Comparison of ENCODE assay signal across 30 cellular contexts in the genomic region with DNA sequence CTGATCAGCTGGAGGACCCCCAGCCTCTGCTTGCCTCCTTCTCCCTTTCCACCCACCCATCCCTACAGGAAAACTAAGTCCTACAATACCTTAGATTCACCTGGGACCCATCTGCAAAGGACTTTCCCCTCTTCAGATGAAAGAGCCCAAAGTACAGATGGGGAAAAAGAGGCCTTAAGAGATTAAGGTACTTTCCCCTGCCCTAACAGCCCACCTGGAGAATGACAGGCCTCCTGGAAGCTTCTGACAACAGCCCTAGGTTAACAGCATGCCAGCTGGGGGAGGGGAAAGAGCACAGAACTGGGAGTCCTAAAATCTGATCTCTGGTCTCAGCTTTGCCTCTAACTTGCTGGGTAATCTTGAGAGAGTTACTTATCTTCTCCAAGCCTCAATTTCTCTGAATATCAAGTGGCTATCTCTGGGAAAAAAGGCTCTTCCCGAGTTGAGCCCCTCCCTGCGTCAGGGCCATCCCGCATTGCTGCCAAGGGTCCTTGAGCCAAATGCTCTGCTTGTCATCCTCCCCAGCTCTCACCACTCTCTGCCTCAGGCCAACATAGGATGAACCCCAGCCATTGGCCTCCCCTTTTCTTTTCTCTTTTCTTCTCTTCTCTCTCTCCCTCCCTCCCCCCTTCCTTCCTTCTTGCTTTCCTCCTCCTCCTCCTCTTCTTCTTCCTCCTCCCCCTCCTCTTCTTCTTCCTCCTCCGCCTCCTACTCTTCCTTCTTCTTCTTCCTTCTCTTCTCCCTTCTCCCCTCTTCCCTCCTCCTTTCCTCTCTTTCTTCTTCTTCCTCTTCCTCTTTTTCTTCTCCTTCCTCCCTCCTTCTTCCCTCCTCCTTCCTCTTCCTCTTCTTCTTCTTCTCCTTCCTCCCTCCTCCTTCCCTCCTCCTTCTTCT. TPM values are rescaled to one million over a fixed set of nuclear protein-coding genes. Genes with fewer than 3 reads are reported as not detected.
DNase-seq lines count a peak whose midpoint lies in the region; ATAC-seq, FAIRE-seq and TF ChIP-seq lines count a peak whose summit lies in the region.
"Had no signal": no experiment of that assay in that cellular context is flagged by ENCODE, and none has a peak within 500 bp of the region (broad histone marks: within the 10 kb centered on the region; RNA-seq: fewer than 3 reads in every experiment).

No MANE protein-coding gene starts in this region.

- CTCF ChIA-PET in K562 (lab: Yijun Ruan, JAX; ENCODE audit: low intra/inter-chr PET ratio) = no interaction called here

- H3K9me3 Mint-ChIP-seq in mesothelial cell of epicardium = no peaks in the 10 kb centered on the region
- H3K9me3 Mint-ChIP-seq: activated T-cell treated with anti-CD3 and anti-CD28 coated beads, Interleukin-2, amount 50 U/mL, for 4 hours had no signal

- in situ Hi-C loops in K562 (cut with MboI) = no loop called here

- H3K27me3 ChIP-seq in HUES48 (ENCODE audit: control insufficient read depth, insufficient read depth, low read length) (peaks cover 59% of the 10 kb centered on the region), K562 (ENCODE audit: control insufficient read depth in 2 of 2, insufficient read depth in 2 of 2, low read length in 2 of 2) (no peaks in the 10 kb centered on the region)
- H3K27me3 ChIP-seq: cardiac muscle cell, colonic mucosa, thyroid gland had no signal

- no peaks in the 10 kb centered on the region for H3K36me3 Mint-ChIP-seq in mesothelial cell of epicardium
- H3K36me3 Mint-ChIP-seq: activated CD8-positive, alpha-beta memory T cell treated with anti-CD3 and anti-CD28 coated beads, Interleukin-2, amount 10 ng/mL, durations not matched to agents 7 days and 5 days had no signal

- no TSS peak for BruUV-seq in K562 (replicated peaks; lab: Mats Ljungman, UMichigan)

- no peak for TF ChIP-seq RAD21 in K562 (CRISPR knock-in tag; conservative IDR thresholded peaks at IDR 0.05 in 1 of 2, IDR thresholded peaks at IDR 0.05 in 1 of 2)

- TF ChIP-seq CTCF in K562 (IDR thresholded peaks at IDR 0.05 in 2 of 3, conservative IDR thresholded peaks at IDR 0.05 in 1 of 3; ENCODE audit: insufficient read depth in 2 of 3, low read depth in 1 of 3, low read length in 3 of 3) (no peak), mesothelial cell of epicardium (IDR thresholded peaks at IDR 0.05; ENCODE audit: unreplicated experiment) (no peak)

- H3K27ac ChIP-seq in HUES48 (ENCODE audit: low read depth, low read length) (peak overlapping the region; percentile 22), K562 (ENCODE audit: extremely low read depth, low read depth, low read length) (no peak overlapping the region)
- H3K27ac ChIP-seq: cardiac muscle cell, colonic mucosa, left ventricle myocardium inferior, prostate gland, SJSA1, thyroid gland had no signal

- FAIRE-seq in K562 (lab: Jason Lieb, UNC) = no peak
- FAIRE-seq: astrocyte, GM12892, keratinocyte had no signal

- H3K9me3 ChIP-seq in HUES48 (ENCODE audit: control insufficient read depth, insufficient read depth, low read length) = no peaks in the 10 kb centered on the region
- H3K9me3 ChIP-seq in K562 (replicated peaks; ENCODE audit: control insufficient read depth, insufficient read depth, low read depth, low read length) = no peaks in the 10 kb centered on the region
- H3K9me3 ChIP-seq: colonic mucosa, left ventricle myocardium inferior, prostate gland, thyroid gland had no signal

- H2AFZ ChIP-seq in K562 (ENCODE audit: low read depth, low read length) = no peak overlapping the region

- H3K4me2 ChIP-seq in K562 (ENCODE audit: insufficient read depth, low read length) = peak overlapping the region; percentile 4; the same call in 1 of the 2 replicates

- no peaks in the 10 kb centered on the region for H4K20me1 ChIP-seq in K562 (replicated peaks; ENCODE audit: control insufficient read depth, insufficient read depth, low read length)

- peak overlapping the region; percentile 27 for H3K4me3 Mint-ChIP-seq in mesothelial cell of epicardium
- H3K4me3 Mint-ChIP-seq: activated CD8-positive, alpha-beta memory T cell treated with anti-CD3 and anti-CD28 coated beads, Interleukin-2, amount 10 ng/mL, durations not matched to agents 7 days and 5 days; activated T-cell treated with anti-CD3 and anti-CD28 coated beads, Interleukin-2, amount 50 U/mL, for 4 hours; B cell; CD4-positive, alpha-beta memory T cell had no signal

- TF ChIP-seq EP300 in K562 (IDR thresholded peaks at IDR 0.05; ENCODE audit: low read length) = no peak

- H3K4me3 ChIP-seq in HUES48 (ENCODE audit: low read depth, low read length) = 0 out of 2 replicates have a peak overlapping the region, but pooled peaks have one; percentile 63
- no peak overlapping the region for H3K4me3 ChIP-seq in K562
- H3K4me3 ChIP-seq: cardiac muscle cell, colonic mucosa, left ventricle myocardium inferior, prostate gland, SJSA1, thyroid gland had no signal

- no peaks in the 10 kb centered on the region for H3K9me1 ChIP-seq in K562 (ENCODE audit: control insufficient read depth, insufficient read depth, low read length)

- no peak overlapping the region for H3K9ac ChIP-seq in HUES48 (ENCODE audit: low read depth, low read length)
- peak overlapping the region in 1 of 2 experiments; percentile 74; a peak in 1 of 4 replicates for H3K9ac ChIP-seq in K562 (ENCODE audit: insufficient read depth in 1 of 2, low read depth in 2 of 2, low read length in 2 of 2)

- POLR2A ChIA-PET in K562 (lab: Yijun Ruan, JAX) = interaction anchor here (0.5 to 1.6 kb wide), 4 partner anchors 11 to 732 kb away, joined by 3 to 6 read pairs (median 4); no protein-coding TSS in a partner anchor

- ATAC-seq in K562 = no peak
- ATAC-seq: activated CD8-positive, alpha-beta memory T cell treated with anti-CD3 and anti-CD28 coated beads, Interleukin-2, amount 10 ng/mL, durations not matched to agents 7 days and 5 days; activated T-cell treated with anti-CD3 and anti-CD28 coated beads, Interleukin-2, amount 50 U/mL, for 4 hours; sciatic nerve had no signal

- H3K36me3 ChIP-seq in HUES48 (ENCODE audit: control insufficient read depth, insufficient read depth, low read length) (no peaks in the 10 kb centered on the region), K562 (ENCODE audit: control insufficient read depth, insufficient read depth, low read length) (no peaks in the 10 kb centered on the region)
- H3K36me3 ChIP-seq: cardiac muscle cell, colonic mucosa, left ventricle myocardium inferior, prostate gland, SJSA1, thyroid gland had no signal

- no peaks in the 10 kb centered on the region for H3K79me2 ChIP-seq in K562 (ENCODE audit: control insufficient read depth, insufficient read depth, low read length)

- peak; percentile 23 for DNase-seq in ELF-1 (ENCODE audit: low read depth, low spot score)
- no peak for DNase-seq in K562 (ENCODE audit: extremely low read depth in 1 of 4, low spot score in 3 of 4)
- DNase-seq in mesothelial cell of epicardium (ENCODE audit: low spot score in 2 of 2, unreplicated experiment in 2 of 2) = no peak
- no peak for DNase-seq in COR-L47 (lab: John Stamatoyannopoulos, UW)
- DNase-seq in stimulated activated CD4-positive, alpha-beta T cell treated with anti-CD3 and anti-CD28 coated beads, Interleukin-12 subunit alpha, Interleukin-12 subunit beta, amount 100 ng/mL, for 4 hours = no peak
- no peak for DNase-seq in foreskin melanocyte
- no peak for DNase-seq in UCSD-AML1 (lab: John Stamatoyannopoulos, UW; ENCODE audit: unreplicated experiment)
- DNase-seq: activated CD4-positive, CD25-positive, alpha-beta regulatory T cell; activated CD8-positive, alpha-beta memory T cell treated with anti-CD3 and anti-CD28 coated beads, Interleukin-2, amount 10 ng/mL, durations not matched to agents 7 days and 5 days; activated T-cell treated with anti-CD3 and anti-CD28 coated beads, Interleukin-2, amount 50 U/mL, for 4 hours; CD4-positive, alpha-beta memory T cell; colonic mucosa; DMS 273 treated with DMSO at 0.1 percent for 48 hours; effector CD4-positive, alpha-beta T cell; EL; left ventricle myocardium inferior; NCI-H1105 treated with DMSO at 0.1 percent for 48 hours; NCI-H2029; nucleus accumbens; stimulated activated CD4-positive, alpha-beta T cell treated with anti-CD3 and anti-CD28 coated beads, Interleukin-4, amount 100 ng/mL, for 24 hours; thyroid gland had no signal

- peak overlapping the region; percentile 40 for H3K27ac Mint-ChIP-seq in mesothelial cell of epicardium
- H3K27ac Mint-ChIP-seq: activated CD8-positive, alpha-beta memory T cell treated with anti-CD3 and anti-CD28 coated beads, Interleukin-2, amount 10 ng/mL, durations not matched to agents 7 days and 5 days; B cell had no signal

- H3K4me1 Mint-ChIP-seq in mesothelial cell of epicardium = peaks cover 64% of the 10 kb centered on the region
- H3K4me1 Mint-ChIP-seq: activated CD8-positive, alpha-beta memory T cell treated with anti-CD3 and anti-CD28 coated beads, Interleukin-2, amount 10 ng/mL, durations not matched to agents 7 days and 5 days had no signal

- WGBS in K562 (ENCODE audit: insufficient coverage, low coverage, missing lambda C conversion rate) = 28% methylated on average over 4 of the region's 4 CpGs

- intact Hi-C loops in K562 (cut with micrococcal nuclease) = no loop called here

- H3K27me3 Mint-ChIP-seq in mesothelial cell of epicardium (ENCODE audit: low read depth) = peaks cover 7% of the 10 kb centered on the region

- H3K4me1 ChIP-seq in HUES48 (ENCODE audit: control insufficient read depth, insufficient read depth, low read length) = peaks cover 47% of the 10 kb centered on the region
- peaks cover 47 to 55% of the 10 kb centered on the region in 2 experiments for H3K4me1 ChIP-seq in K562 (replicated peaks in 1 of 2; ENCODE audit: control insufficient read depth in 2 of 2, insufficient read depth in 2 of 2, low read length in 2 of 2)
- H3K4me1 ChIP-seq: colonic mucosa, left ventricle myocardium inferior, SJSA1, thyroid gland had no signal

- no peak for TF ChIP-seq POLR2A in K562 (conservative IDR thresholded peaks at IDR 0.05)

RNA-seq across cellular contexts. Expression of a gene that starts 22.5 kb away (rescaled TPM):
- 4.1 and 13.9 TPM in 2 replicates for total RNA-seq in K562 (2011; cell fraction: chromatin; rRNA removed; ENCODE audit: low replicate concordance)
- total RNA-seq in K562 (2011; cell fraction: nucleolus; rRNA removed) = 7.8 and 13.2 TPM in 2 replicates
- total RNA-seq in K562 (2011; cell fraction: nucleoplasm; rRNA removed) = 7.0 and 11.1 TPM in 2 replicates
- total RNA-seq in K562 (2014; rRNA removed) (2.2 TPM in 2 replicates), K562 (2014; rRNA removed; fragmentation: Illumina TruSeq; extraction: Trizol) (1.6 and 2.0 TPM in 2 replicates), K562 (2015; rRNA removed; fragmentation: Illumina TruSeq; extraction: Trizol) (1.1 TPM in 2 replicates), K562 (2021) (6.9 and 7.9 TPM in 2 replicates), mesothelial cell of epicardium (15.9 to 17.6 TPM (median 16.0 TPM) in 3 replicates)
- polyA plus RNA-seq in K562 (2011; rRNA removed) (5.2 and 5.5 TPM in 2 replicates), K562 (2014; fragmentation: Illumina TruSeq; extraction: Trizol) (2.9 and 4.1 TPM in 2 replicates), K562 (2014; fragmentation: Nextera tagmentation; extraction: Ambion mirVana) (under 1 TPM; 0.11 TPM), K562 (2014; rRNA removed) (4.6 and 4.7 TPM in 2 replicates)
- 4.0 and 12.5 TPM in 2 replicates for polyA plus RNA-seq in K562 (2011; cell fraction: cytosol; rRNA removed)
- polyA plus RNA-seq in K562 (2011; cell fraction: nucleus; rRNA removed) = 9.0 and 21.6 TPM in 2 replicates
- polyA plus RNA-seq in K562 (2012) = 9.4 and 10.4 TPM in 2 replicates
- polyA minus RNA-seq in K562 (2011; rRNA and poly(A)+ RNA removed) = 3.1 and 4.7 TPM in 2 replicates
- polyA minus RNA-seq in K562 (2011; cell fraction: cytosol; rRNA and poly(A)+ RNA removed) = 4.2 and 7.2 TPM in 2 replicates
- 7.6 and 8.6 TPM in 2 replicates for polyA minus RNA-seq in K562 (2011; cell fraction: nucleus; rRNA and poly(A)+ RNA removed)
- total RNA-seq: B cell; CD4-positive, alpha-beta memory T cell; SJSA1 had no signal
- polyA plus RNA-seq: CD4-positive, alpha-beta memory T cell had no signal

RNA-seq across cellular contexts. Expression of a gene that starts 22.6 kb away (rescaled TPM):
- 7.1 and 12.2 TPM in 2 replicates for total RNA-seq in K562 (2011; cell fraction: chromatin; rRNA removed; ENCODE audit: low replicate concordance)
- total RNA-seq in K562 (2011; cell fraction: nucleolus; rRNA removed) = 3.4 and 3.7 TPM in 2 replicates
- 4.2 and 9.5 TPM in 2 replicates for total RNA-seq in K562 (2011; cell fraction: nucleoplasm; rRNA removed)
- 2.1 and 2.8 TPM in 2 replicates for total RNA-seq in K562 (2014; rRNA removed)
- total RNA-seq in K562 (2014; rRNA removed; fragmentation: Illumina TruSeq; extraction: Trizol) = 1.5 and 2.3 TPM in 2 replicates
- total RNA-seq in K562 (2015; rRNA removed; fragmentation: Illumina TruSeq; extraction: Trizol) = 1.4 and 1.5 TPM in 2 replicates
- total RNA-seq in K562 (2021) = 15.9 and 17.4 TPM in 2 replicates
- 2.3 and 5.0 TPM in 2 replicates for polyA plus RNA-seq in K562 (2011; rRNA removed)
- 2.4 and 4.0 TPM in 2 replicates for polyA plus RNA-seq in K562 (2011; cell fraction: cytosol; rRNA removed)
- polyA plus RNA-seq in K562 (2011; cell fraction: nucleus; rRNA removed) = 7.3 and 11.1 TPM in 2 replicates
- polyA plus RNA-seq in K562 (2012) = 21.1 and 27.4 TPM in 2 replicates
- polyA plus RNA-seq in K562 (2014; fragmentation: Illumina TruSeq; extraction: Trizol) = 19.1 and 22.3 TPM in 2 replicates
- under 1 TPM; 0.77 to 0.88 TPM for polyA plus RNA-seq in K562 (2014; fragmentation: Nextera tagmentation; extraction: Ambion mirVana)
- 6.1 and 6.5 TPM in 2 replicates for polyA plus RNA-seq in K562 (2014; rRNA removed)
- polyA minus RNA-seq in K562 (2011; rRNA and poly(A)+ RNA removed) = 1.8 and 2.7 TPM in 2 replicates
- 5.8 and 6.6 TPM in 2 replicates for polyA minus RNA-seq in K562 (2011; cell fraction: cytosol; rRNA and poly(A)+ RNA removed)
- 1.2 and 1.3 TPM in 2 replicates for polyA minus RNA-seq in K562 (2011; cell fraction: nucleus; rRNA and poly(A)+ RNA removed)
- 17.0 to 18.0 TPM (median 17.0 TPM) in 3 replicates for total RNA-seq in mesothelial cell of epicardium

RNA-seq across cellular contexts. Expression of a gene that starts 32.4 kb away (rescaled TPM):
- 69.2 and 220 TPM in 2 replicates for total RNA-seq in K562 (2011; cell fraction: chromatin; rRNA removed; ENCODE audit: low replicate concordance)
- 148 and 158 TPM in 2 replicates for total RNA-seq in K562 (2011; cell fraction: nucleolus; rRNA removed)
- total RNA-seq in K562 (2011; cell fraction: nucleoplasm; rRNA removed) = 96.5 and 102 TPM in 2 replicates
- total RNA-seq in K562 (2014; rRNA removed) (23.2 and 29.9 TPM in 2 replicates), K562 (2014; rRNA removed; fragmentation: Illumina TruSeq; extraction: Trizol) (5.7 and 8.5 TPM in 2 replicates), K562 (2015; rRNA removed; fragmentation: Illumina TruSeq; extraction: Trizol) (11.8 and 13.7 TPM in 2 replicates), K562 (2021) (24.0 and 28.8 TPM in 2 replicates), mesothelial cell of epicardium (49.7 to 50.7 TPM (median 50.7 TPM) in 3 replicates)
- polyA plus RNA-seq in K562 (2011; rRNA removed) (19.3 and 32.0 TPM in 2 replicates), K562 (2014; fragmentation: Illumina TruSeq; extraction: Trizol) (13.6 and 20.9 TPM in 2 replicates), K562 (2014; fragmentation: Nextera tagmentation; extraction: Ambion mirVana) (1 to 10 TPM in 1 of 2 experiments, under 1 TPM in 1; 0.25 to 1.2 TPM), K562 (2014; rRNA removed) (31.9 and 32.9 TPM in 2 replicates)
- polyA plus RNA-seq in K562 (2011; cell fraction: cytosol; rRNA removed) = 25.1 and 31.5 TPM in 2 replicates
- 364 and 377 TPM in 2 replicates for polyA plus RNA-seq in K562 (2011; cell fraction: nucleus; rRNA removed)
- 26.3 and 41.4 TPM in 2 replicates for polyA plus RNA-seq in K562 (2012)
- 10.1 and 10.3 TPM in 2 replicates for polyA minus RNA-seq in K562 (2011; rRNA and poly(A)+ RNA removed)
- 6.3 and 8.0 TPM in 2 replicates for polyA minus RNA-seq in K562 (2011; cell fraction: cytosol; rRNA and poly(A)+ RNA removed)
- polyA minus RNA-seq in K562 (2011; cell fraction: nucleus; rRNA and poly(A)+ RNA removed) = 64.5 and 81.4 TPM in 2 replicates

RNA-seq across cellular contexts. Expression of a gene that starts 42.0 kb away (rescaled TPM):
- total RNA-seq in K562 (2011; cell fraction: chromatin; rRNA removed; ENCODE audit: low replicate concordance) = 1.0 and 1.1 TPM in 2 replicates
- 0.50 and 0.66 TPM in 2 replicates for total RNA-seq in K562 (2011; cell fraction: nucleolus; rRNA removed)
- 1.1 TPM in 2 replicates for total RNA-seq in K562 (2011; cell fraction: nucleoplasm; rRNA removed)
- total RNA-seq in K562 (2014; rRNA removed) (0.37 TPM in 1 of 2 replicates, not detected in the other), K562 (2014; rRNA removed; fragmentation: Illumina TruSeq; extraction: Trizol) (0.22 and 0.40 TPM in 2 replicates), K562 (2015; rRNA removed; fragmentation: Illumina TruSeq; extraction: Trizol) (0.47 and 0.64 TPM in 2 replicates), K562 (2021) (0.73 and 1.0 TPM in 2 replicates), mesothelial cell of epicardium (0.16 TPM in 1 of 3 replicates, not detected in the others)
- polyA plus RNA-seq in K562 (2011; rRNA removed) (0.59 and 0.72 TPM in 2 replicates), K562 (2014; fragmentation: Illumina TruSeq; extraction: Trizol) (1.4 and 1.9 TPM in 2 replicates), K562 (2014; fragmentation: Nextera tagmentation; extraction: Ambion mirVana) (under 1 TPM; 0.39 TPM), K562 (2014; rRNA removed) (0.53 and 1.4 TPM in 2 replicates)
- 0.88 and 0.94 TPM in 2 replicates for polyA plus RNA-seq in K562 (2011; cell fraction: cytosol; rRNA removed)
- 1.5 and 2.2 TPM in 2 replicates for polyA plus RNA-seq in K562 (2011; cell fraction: nucleus; rRNA removed)
- 1.5 and 2.6 TPM in 2 replicates for polyA plus RNA-seq in K562 (2012)
- 0.30 and 0.42 TPM in 2 replicates for polyA minus RNA-seq in K562 (2011; rRNA and poly(A)+ RNA removed)
- polyA minus RNA-seq in K562 (2011; cell fraction: cytosol; rRNA and poly(A)+ RNA removed) = not detected in 2 replicates
- polyA minus RNA-seq in K562 (2011; cell fraction: nucleus; rRNA and poly(A)+ RNA removed) = 0.27 and 0.44 TPM in 2 replicates
- total RNA-seq: cardiac muscle cell, SJSA1 had no signal
- polyA plus RNA-seq: CD4-positive, alpha-beta memory T cell had no signal

RNA-seq across cellular contexts. Expression of a gene that starts 42.1 kb away (rescaled TPM):
- total RNA-seq in K562 (2011; cell fraction: chromatin; rRNA removed; ENCODE audit: low replicate concordance) = 25.1 and 49.5 TPM in 2 replicates
- 40.0 and 45.0 TPM in 2 replicates for total RNA-seq in K562 (2011; cell fraction: nucleolus; rRNA removed)
- 37.7 and 40.2 TPM in 2 replicates for total RNA-seq in K562 (2011; cell fraction: nucleoplasm; rRNA removed)
- 68.6 and 83.9 TPM in 2 replicates for total RNA-seq in K562 (2014; rRNA removed)
- 46.9 and 50.2 TPM in 2 replicates for total RNA-seq in K562 (2014; rRNA removed; fragmentation: Illumina TruSeq; extraction: Trizol)
- total RNA-seq in K562 (2015; rRNA removed; fragmentation: Illumina TruSeq; extraction: Trizol) = 52.3 and 53.1 TPM in 2 replicates
- 71.2 and 82.9 TPM in 2 replicates for total RNA-seq in K562 (2021)
- polyA plus RNA-seq in K562 (2011; rRNA removed) = 67.3 and 101 TPM in 2 replicates
- 154 and 231 TPM in 2 replicates for polyA plus RNA-seq in K562 (2011; cell fraction: cytosol; rRNA removed)
- 49.9 and 54.1 TPM in 2 replicates for polyA plus RNA-seq in K562 (2011; cell fraction: nucleus; rRNA removed)
- 60.8 and 104 TPM in 2 replicates for polyA plus RNA-seq in K562 (2012)
- polyA plus RNA-seq in K562 (2014; fragmentation: Illumina TruSeq; extraction: Trizol) = 105 and 108 TPM in 2 replicates
- 10 to 100 TPM; 27.8 to 47.8 TPM for polyA plus RNA-seq in K562 (2014; fragmentation: Nextera tagmentation; extraction: Ambion mirVana)
- 67.4 and 83.9 TPM in 2 replicates for polyA plus RNA-seq in K562 (2014; rRNA removed)
- polyA minus RNA-seq in K562 (2011; rRNA and poly(A)+ RNA removed) = 82.5 and 100 TPM in 2 replicates
- 43.6 and 55.3 TPM in 2 replicates for polyA minus RNA-seq in K562 (2011; cell fraction: cytosol; rRNA and poly(A)+ RNA removed)
- polyA minus RNA-seq in K562 (2011; cell fraction: nucleus; rRNA and poly(A)+ RNA removed) = 28.5 and 32.1 TPM in 2 replicates
- total RNA-seq in mesothelial cell of epicardium = 41.0 to 46.5 TPM (median 45.6 TPM) in 3 replicates
